8 cellular contexts compared by ENCODE assay signal in genomic region chr14:61188936-61189808, GRCh38.
DNase-seq lines count a peak whose midpoint lies in the region; ATAC-seq and TF ChIP-seq lines count a peak whose summit lies in the region.

No MANE protein-coding gene starts in this region.

- TF ChIP-seq CTCF in heart right ventricle (IDR thresholded peaks at IDR 0.05) (peak in 8 of 9 donors; percentile 17 to 65 (median 53)), prostate gland (IDR thresholded peaks at IDR 0.05) (peak in 3 of 4 experiments; percentile 36 to 60 (median 51))

- peak; percentile 9 for DNase-seq in NCI-H1694 treated with DMSO at 0.1 percent for 48 hours (lab: John Stamatoyannopoulos, UW)
- no peak for DNase-seq in NCI-H1694 (lab: John Stamatoyannopoulos, UW)
- peak; percentile 7 for DNase-seq in KBM-7
- DNase-seq in heart right ventricle: peak; percentile 34 to 57
- DNase-seq in prostate gland (ENCODE audit: low spot score): peak; percentile 43
- DNase-seq in NCI-H2029 treated with DMSO at 0.1 percent for 48 hours (lab: John Stamatoyannopoulos, UW): no peak

- H3K9me3 Mint-ChIP-seq in activated naive CD4-positive, alpha-beta T cell treated with anti-CD3 and anti-CD28 coated beads, Interleukin-2, amount 50 U/mL, for 24 hours: no peaks in the 10 kb centered on the region

- no peaks in the 10 kb centered on the region for H3K36me3 Mint-ChIP-seq in activated naive CD4-positive, alpha-beta T cell treated with anti-CD3 and anti-CD28 coated beads, Interleukin-2, amount 50 U/mL, for 24 hours

- WGBS in heart right ventricle, 2 donors: 7% methylated on average over 30 of the region's 30 CpGs
- 18% methylated on average over 30 of the region's 30 CpGs for WGBS in prostate gland

- peaks cover 0 to 23% (median 0%) of the 10 kb centered on the region in 9 donors for H3K4me1 ChIP-seq in heart right ventricle
- no peaks in the 10 kb centered on the region for H3K4me1 ChIP-seq in prostate gland (replicated peaks)

- H3K4me3 Mint-ChIP-seq in activated naive CD4-positive, alpha-beta T cell treated with anti-CD3 and anti-CD28 coated beads, Interleukin-2, amount 50 U/mL, for 24 hours: peak overlapping the region; percentile 40

- H3K27me3 Mint-ChIP-seq in activated naive CD4-positive, alpha-beta T cell treated with anti-CD3 and anti-CD28 coated beads, Interleukin-2, amount 50 U/mL, for 24 hours: peaks cover 29% of the 10 kb centered on the region

- H3K27ac ChIP-seq in heart right ventricle (peak overlapping the region in 9 of 10 donors; percentile 8 to 78 (median 52)), prostate gland (peak overlapping the region; percentile 29 to 44)

- peaks cover 10% of the 10 kb centered on the region for H3K4me1 Mint-ChIP-seq in activated naive CD4-positive, alpha-beta T cell treated with anti-CD3 and anti-CD28 coated beads, Interleukin-2, amount 50 U/mL, for 24 hours

- H3K27me3 ChIP-seq in heart right ventricle: peaks cover 0 to 68% (median 23%) of the 10 kb centered on the region in 7 donors
- H3K27me3 ChIP-seq in prostate gland (replicated peaks; ENCODE audit: insufficient read depth): no peaks in the 10 kb centered on the region

- no peak for TF ChIP-seq POLR2A in prostate gland (IDR thresholded peaks at IDR 0.05)

- intact Hi-C loops in heart right ventricle (cut with DNase I) (loop anchor here in 3 of 10 donors (5.0 to 10.0 kb wide), 3 partner anchors 77 to 162 kb away; no protein-coding TSS in a partner anchor), prostate gland (cut with DNase I) (no loop called here)

- no peak overlapping the region for H3K27ac Mint-ChIP-seq in activated naive CD4-positive, alpha-beta T cell treated with anti-CD3 and anti-CD28 coated beads, Interleukin-2, amount 50 U/mL, for 24 hours

- H3K4me3 ChIP-seq in heart right ventricle (peak overlapping the region in 9 of 10 donors; percentile 22 to 55 (median 48)), prostate gland (peak overlapping the region; percentile 15 to 22)

- in situ Hi-C loops in KBM-7 (cut with MboI; ENCODE audit: low pct_unique_long_range_greater_than_20kb, low sequenced_read_pairs): no loop called here

- ATAC-seq in heart right ventricle (peak; percentile 80 to 90 (median 84)), GM18519 (IDR thresholded peaks at IDR 0.05; ENCODE audit: low FRiP score, unreplicated experiment) (no peak)

- H3K9me3 ChIP-seq in heart right ventricle: no peaks in the 10 kb centered on the region
- no peaks in the 10 kb centered on the region for H3K9me3 ChIP-seq in prostate gland

- H3K36me3 ChIP-seq in heart right ventricle: no peaks in the 10 kb centered on the region
- no peaks in the 10 kb centered on the region for H3K36me3 ChIP-seq in prostate gland

Comparison
In these comparisons a context has a peak if more than half of its experiments do, and no peak if none do; other contexts are left out.
1. DNase-seq: peak in NCI-H1694 treated with DMSO at 0.1 percent for 48 hours (single experiment), KBM-7 (single experiment), heart right ventricle (2 of 2) and prostate gland (single experiment); none in NCI-H1694 (single experiment) and NCI-H2029 treated with DMSO at 0.1 percent for 48 hours (single experiment).